Comparison of ENCODE assay signal across 25 cellular contexts in genomic region chr1:3019007-3019515, GRCh38. TPM values are rescaled to one million over a fixed set of nuclear protein-coding genes. Genes with fewer than 3 reads are reported as not detected.
A peak's percentile ranks its signal among the peaks of the same experiment; 100 is the strongest.
DNase-seq lines count a peak whose midpoint lies in the region; ATAC-seq and TF ChIP-seq lines count a peak whose summit lies in the region.
"Had no signal": no experiment of that assay in that cellular context is flagged by ENCODE, and none has a peak within 500 bp of the region (broad histone marks: within the 10 kb centered on the region; RNA-seq: fewer than 3 reads in every experiment).

No MANE protein-coding gene starts in this region.

- H3K4me1 ChIP-seq in Peyer's patch = no peaks in the 10 kb centered on the region
- no peaks in the 10 kb centered on the region for H3K4me1 ChIP-seq in sigmoid colon

- H3K36me3 ChIP-seq in Peyer's patch = no peaks in the 10 kb centered on the region
- H3K36me3 ChIP-seq in sigmoid colon = no peaks in the 10 kb centered on the region

- H3K9me3 ChIP-seq in Peyer's patch (no peaks in the 10 kb centered on the region), sigmoid colon (no peaks in the 10 kb centered on the region)

- intact Hi-C loops in CD14-positive monocyte (cut with micrococcal nuclease) (no loop called here), sigmoid colon (cut with DNase I) (no loop called here)

- peaks cover 0 to 2% (median 0%) of the 10 kb centered on the region in 7 donors for H3K9me3 Mint-ChIP-seq in CD14-positive monocyte
- H3K9me3 Mint-ChIP-seq: CD4-positive, alpha-beta T cell had no signal

- no peak overlapping the region for H3K27ac ChIP-seq in Peyer's patch
- H3K27ac ChIP-seq in sigmoid colon = no peak overlapping the region
- H3K27ac ChIP-seq: SK-N-MC had no signal

- DNase-seq in CD14-positive monocyte (ENCODE audit: low spot score) = peak; percentile 37
- peak in 2 of 3 donors; percentile 32 to 36 for DNase-seq in Peyer's patch
- no peak for DNase-seq in left lobe of liver (ENCODE audit: low spot score)
- peak; percentile 57 for DNase-seq in sigmoid colon
- DNase-seq in NK-92 treated with Interleukin-12 subunit alpha and Interleukin-12 subunit beta, amount 100 ng/mL, for 24 hours (lab: John Stamatoyannopoulos, UW) = no peak
- no peak for DNase-seq in NCI-H510A (lab: John Stamatoyannopoulos, UW)
- DNase-seq in cerebellar nuclear complex (lab: John Stamatoyannopoulos, UW) = no peak
- DNase-seq in foreskin fibroblast = no peak
- DNase-seq: COR-L47, DMS79, GOT3, HCEC 1CT, KG1, NCI-H1092, NCI-H1436 treated with DMSO at 0.1 percent for 48 hours, NCI-H2029, NCI-H2227 treated with DMSO at 0.1 percent for 48 hours, NCI-H510A treated with DMSO at 0.1 percent for 48 hours, NCI-H774, SHP77 treated with DMSO at 0.1 percent for 48 hours had no signal

- TF ChIP-seq EP300 in sigmoid colon (IDR thresholded peaks at IDR 0.05) = no peak

- peak; percentile 34 for ATAC-seq in left lobe of liver
- ATAC-seq: GM12878 had no signal

- H3K27ac Mint-ChIP-seq in CD14-positive monocyte = no peak overlapping the region
- H3K27ac Mint-ChIP-seq: CD4-positive, alpha-beta T cell had no signal

- H3K27me3 Mint-ChIP-seq in CD14-positive monocyte (ENCODE audit: low read depth in 3 of 3) = peaks cover 0 to 6% (median 1%) of the 10 kb centered on the region in 3 donors
- H3K27me3 Mint-ChIP-seq: CD4-positive, alpha-beta T cell had no signal

- no peak overlapping the region for H3K4me3 ChIP-seq in Peyer's patch
- no peak overlapping the region for H3K4me3 ChIP-seq in sigmoid colon
- H3K4me3 ChIP-seq in foreskin fibroblast (ENCODE audit: low read depth in 1 of 2, low read length in 2 of 2) = no peak overlapping the region
- H3K4me3 ChIP-seq: GM12878, SK-N-MC had no signal

- H3K36me3 Mint-ChIP-seq in CD14-positive monocyte = no peaks in the 10 kb centered on the region

- H3K4me1 Mint-ChIP-seq in CD14-positive monocyte = no peaks in the 10 kb centered on the region

- no peaks in the 10 kb centered on the region for H3K27me3 ChIP-seq in Peyer's patch
- peaks cover 14 to 75% (median 52%) of the 10 kb centered on the region in 3 donors for H3K27me3 ChIP-seq in sigmoid colon

- H3K4me3 Mint-ChIP-seq in CD14-positive monocyte = no peak overlapping the region
- H3K4me3 Mint-ChIP-seq: CD4-positive, alpha-beta T cell had no signal

- TF ChIP-seq CTCF in CD14-positive monocyte (IDR thresholded peaks at IDR 0.05) = no peak
- TF ChIP-seq CTCF in Peyer's patch (IDR thresholded peaks at IDR 0.05) = no peak
- no peak for TF ChIP-seq CTCF in sigmoid colon (IDR thresholded peaks at IDR 0.05)
- TF ChIP-seq CTCF in foreskin fibroblast (IDR thresholded peaks at IDR 0.05; ENCODE audit: low read depth, low read length) = no peak

- 88 to 92% methylated on average over 11 of the region's 11 CpGs for WGBS in sigmoid colon, 2 donors

- TF ChIP-seq POLR2A in Peyer's patch (IDR thresholded peaks at IDR 0.05) (no peak), sigmoid colon (IDR thresholded peaks at IDR 0.05) (no peak)

RNA-seq across cellular contexts. Expression of gene ACTRT2, which starts 2.2 kb away (rescaled TPM):
- not detected for polyA plus RNA-seq in CD14-positive monocyte
- total RNA-seq in Peyer's patch = not detected
- not detected for total RNA-seq in left lobe of liver
- not detected for total RNA-seq in sigmoid colon
- not detected for polyA plus RNA-seq in sigmoid colon
- total RNA-seq: CD4-positive, alpha-beta T cell; GM12878; HT1080 had no signal
- polyA plus RNA-seq: BJ, GM12878 had no signal

RNA-seq across cellular contexts. Expression of gene PRDM16, which starts 49.9 kb away (rescaled TPM):
- polyA plus RNA-seq in CD14-positive monocyte (not detected), sigmoid colon (1 to 10 TPM in 1 of 3 donors, under 1 TPM in 2; under 0.01 to 1.7 (median 0.46) TPM)
- total RNA-seq in Peyer's patch (10 to 100 TPM in 1 of 4 donors, 1 to 10 TPM in 3; 5.4 to 13.2 (median 7.7) TPM), left lobe of liver (0.43 TPM), sigmoid colon (1 to 10 TPM in 1 of 4 donors, under 1 TPM in 3; 0.14 to 1.1 (median 0.60) TPM)
- total RNA-seq: CD4-positive, alpha-beta T cell; HT1080 had no signal
- polyA plus RNA-seq: GM12878 had no signal

Comparison
In these comparisons a context has a peak if more than half of its experiments do, and no peak if none do; other contexts are left out.
1. DNase-seq: peak in CD14-positive monocyte (single experiment), Peyer's patch (2 of 3) and sigmoid colon (single experiment); none in left lobe of liver (single experiment), NK-92 treated with Interleukin-12 subunit alpha and Interleukin-12 subunit beta, amount 100 ng/mL, for 24 hours (single experiment), NCI-H510A (single experiment), cerebellar nuclear complex (0 of 2) and foreskin fibroblast (0 of 2).